ENCODE assay signal across 1 cellular context in the genomic region with DNA sequence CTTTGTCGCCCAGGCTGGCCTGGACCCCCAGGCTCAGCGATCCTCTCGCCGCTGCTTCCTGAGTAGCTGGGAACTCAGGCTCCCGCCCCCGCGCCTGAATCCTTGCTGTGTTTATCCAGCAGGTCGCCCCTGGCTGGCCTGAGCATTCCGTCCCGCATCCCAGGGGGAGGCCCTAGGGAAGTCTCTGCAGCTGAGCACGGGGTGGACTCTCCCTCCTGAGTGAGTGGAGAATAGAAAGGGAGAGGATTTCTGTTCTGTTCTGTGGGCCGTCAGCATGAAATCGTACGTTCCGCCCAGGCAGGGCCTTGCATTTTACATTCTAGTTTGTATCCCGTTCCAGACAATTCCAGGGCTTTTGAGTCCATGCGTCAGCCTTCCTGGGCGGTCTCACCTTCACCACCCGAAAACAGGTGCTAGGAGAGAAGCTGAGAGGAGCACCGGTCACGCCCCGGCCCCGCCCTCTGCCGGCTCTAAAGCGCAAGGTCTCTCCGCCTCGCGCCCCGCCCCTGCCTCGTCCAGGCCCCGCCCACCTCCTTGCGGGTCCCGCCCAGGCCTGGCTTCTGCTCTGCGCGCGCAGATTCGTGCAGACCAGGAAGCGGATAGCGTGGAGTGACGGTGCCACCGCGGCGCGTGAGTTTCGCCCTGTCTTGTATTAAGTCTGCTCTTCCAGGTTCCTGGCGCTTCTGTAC.
TF ChIP-seq lines count a peak whose summit lies in the region.

A gene (plus strand): TSS at position 586 of the 689 bp plus-strand sequence. CDS start 15,285 bp downstream, outside the sequence.

TF ChIP-seq in HepG2, 621 proteins besides CTCF, POLR2A, EP300 and RAD21 (continued from another document and continues in another):
- TF ChIP-seq, protein P1, sequence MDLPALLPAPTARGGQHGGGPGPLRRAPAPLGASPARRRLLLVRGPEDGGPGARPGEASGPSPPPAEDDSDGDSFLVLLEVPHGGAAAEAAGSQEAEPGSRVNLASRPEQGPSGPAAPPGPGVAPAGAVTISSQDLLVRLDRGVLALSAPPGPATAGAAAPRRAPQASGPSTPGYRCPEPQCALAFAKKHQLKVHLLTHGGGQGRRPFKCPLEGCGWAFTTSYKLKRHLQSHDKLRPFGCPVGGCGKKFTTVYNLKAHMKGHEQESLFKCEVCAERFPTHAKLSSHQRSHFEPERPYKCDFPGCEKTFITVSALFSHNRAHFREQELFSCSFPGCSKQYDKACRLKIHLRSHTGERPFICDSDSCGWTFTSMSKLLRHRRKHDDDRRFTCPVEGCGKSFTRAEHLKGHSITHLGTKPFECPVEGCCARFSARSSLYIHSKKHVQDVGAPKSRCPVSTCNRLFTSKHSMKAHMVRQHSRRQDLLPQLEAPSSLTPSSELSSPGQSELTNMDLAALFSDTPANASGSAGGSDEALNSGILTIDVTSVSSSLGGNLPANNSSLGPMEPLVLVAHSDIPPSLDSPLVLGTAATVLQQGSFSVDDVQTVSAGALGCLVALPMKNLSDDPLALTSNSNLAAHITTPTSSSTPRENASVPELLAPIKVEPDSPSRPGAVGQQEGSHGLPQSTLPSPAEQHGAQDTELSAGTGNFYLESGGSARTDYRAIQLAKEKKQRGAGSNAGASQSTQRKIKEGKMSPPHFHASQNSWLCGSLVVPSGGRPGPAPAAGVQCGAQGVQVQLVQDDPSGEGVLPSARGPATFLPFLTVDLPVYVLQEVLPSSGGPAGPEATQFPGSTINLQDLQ (CRISPR knock-in tag; IDR thresholded peaks at IDR 0.05) = no peak
- 0 out of 2 replicates have a peak, but pooled peaks have one; percentile 55 for TF ChIP-seq KAT7 (CRISPR knock-in tag; IDR thresholded peaks at IDR 0.05; ENCODE audit: borderline replicate concordance)
- TF ChIP-seq ZNF274 (CRISPR knock-in tag; IDR thresholded peaks at IDR 0.05) = no peak
- TF ChIP-seq FOXJ3 (CRISPR knock-in tag; IDR thresholded peaks at IDR 0.05; ENCODE audit: borderline replicate concordance) = peak; percentile 24; the same call in 1 of the 2 replicates
- no peak for TF ChIP-seq ZKSCAN1 (IDR thresholded peaks at IDR 0.05; ENCODE audit: low read length)
- TF ChIP-seq, protein P2, sequence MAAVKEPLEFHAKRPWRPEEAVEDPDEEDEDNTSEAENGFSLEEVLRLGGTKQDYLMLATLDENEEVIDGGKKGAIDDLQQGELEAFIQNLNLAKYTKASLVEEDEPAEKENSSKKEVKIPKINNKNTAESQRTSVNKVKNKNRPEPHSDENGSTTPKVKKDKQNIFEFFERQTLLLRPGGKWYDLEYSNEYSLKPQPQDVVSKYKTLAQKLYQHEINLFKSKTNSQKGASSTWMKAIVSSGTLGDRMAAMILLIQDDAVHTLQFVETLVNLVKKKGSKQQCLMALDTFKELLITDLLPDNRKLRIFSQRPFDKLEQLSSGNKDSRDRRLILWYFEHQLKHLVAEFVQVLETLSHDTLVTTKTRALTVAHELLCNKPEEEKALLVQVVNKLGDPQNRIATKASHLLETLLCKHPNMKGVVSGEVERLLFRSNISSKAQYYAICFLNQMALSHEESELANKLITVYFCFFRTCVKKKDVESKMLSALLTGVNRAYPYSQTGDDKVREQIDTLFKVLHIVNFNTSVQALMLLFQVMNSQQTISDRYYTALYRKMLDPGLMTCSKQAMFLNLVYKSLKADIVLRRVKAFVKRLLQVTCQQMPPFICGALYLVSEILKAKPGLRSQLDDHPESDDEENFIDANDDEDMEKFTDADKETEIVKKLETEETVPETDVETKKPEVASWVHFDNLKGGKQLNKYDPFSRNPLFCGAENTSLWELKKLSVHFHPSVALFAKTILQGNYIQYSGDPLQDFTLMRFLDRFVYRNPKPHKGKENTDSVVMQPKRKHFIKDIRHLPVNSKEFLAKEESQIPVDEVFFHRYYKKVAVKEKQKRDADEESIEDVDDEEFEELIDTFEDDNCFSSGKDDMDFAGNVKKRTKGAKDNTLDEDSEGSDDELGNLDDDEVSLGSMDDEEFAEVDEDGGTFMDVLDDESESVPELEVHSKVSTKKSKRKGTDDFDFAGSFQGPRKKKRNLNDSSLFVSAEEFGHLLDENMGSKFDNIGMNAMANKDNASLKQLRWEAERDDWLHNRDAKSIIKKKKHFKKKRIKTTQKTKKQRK (IDR thresholded peaks at IDR 0.05; ENCODE audit: low read length) = no peak
- no peak for TF ChIP-seq ZBTB7A (CRISPR knock-in tag; IDR thresholded peaks at IDR 0.05)
- peak; percentile 52; the same call in 1 of the 2 replicates for TF ChIP-seq ARNTL (CRISPR knock-in tag; IDR thresholded peaks at IDR 0.05)
- TF ChIP-seq ZNF296 (CRISPR knock-in tag; conservative IDR thresholded peaks at IDR 0.05) = no peak
- TF ChIP-seq, protein P3, sequence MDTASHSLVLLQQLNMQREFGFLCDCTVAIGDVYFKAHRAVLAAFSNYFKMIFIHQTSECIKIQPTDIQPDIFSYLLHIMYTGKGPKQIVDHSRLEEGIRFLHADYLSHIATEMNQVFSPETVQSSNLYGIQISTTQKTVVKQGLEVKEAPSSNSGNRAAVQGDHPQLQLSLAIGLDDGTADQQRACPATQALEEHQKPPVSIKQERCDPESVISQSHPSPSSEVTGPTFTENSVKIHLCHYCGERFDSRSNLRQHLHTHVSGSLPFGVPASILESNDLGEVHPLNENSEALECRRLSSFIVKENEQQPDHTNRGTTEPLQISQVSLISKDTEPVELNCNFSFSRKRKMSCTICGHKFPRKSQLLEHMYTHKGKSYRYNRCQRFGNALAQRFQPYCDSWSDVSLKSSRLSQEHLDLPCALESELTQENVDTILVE (CRISPR knock-in tag; IDR thresholded peaks at IDR 0.05) = no peak
- TF ChIP-seq IKZF4 (CRISPR knock-in tag; IDR thresholded peaks at IDR 0.05; ENCODE audit: borderline replicate concordance, low read depth, not compliant biosample characterization) = peak; percentile 50
- TF ChIP-seq GATAD1 (CRISPR knock-in tag; IDR thresholded peaks at IDR 0.05) = 0 out of 2 replicates have a peak, but pooled peaks have one; percentile 48
- TF ChIP-seq, protein P4, sequence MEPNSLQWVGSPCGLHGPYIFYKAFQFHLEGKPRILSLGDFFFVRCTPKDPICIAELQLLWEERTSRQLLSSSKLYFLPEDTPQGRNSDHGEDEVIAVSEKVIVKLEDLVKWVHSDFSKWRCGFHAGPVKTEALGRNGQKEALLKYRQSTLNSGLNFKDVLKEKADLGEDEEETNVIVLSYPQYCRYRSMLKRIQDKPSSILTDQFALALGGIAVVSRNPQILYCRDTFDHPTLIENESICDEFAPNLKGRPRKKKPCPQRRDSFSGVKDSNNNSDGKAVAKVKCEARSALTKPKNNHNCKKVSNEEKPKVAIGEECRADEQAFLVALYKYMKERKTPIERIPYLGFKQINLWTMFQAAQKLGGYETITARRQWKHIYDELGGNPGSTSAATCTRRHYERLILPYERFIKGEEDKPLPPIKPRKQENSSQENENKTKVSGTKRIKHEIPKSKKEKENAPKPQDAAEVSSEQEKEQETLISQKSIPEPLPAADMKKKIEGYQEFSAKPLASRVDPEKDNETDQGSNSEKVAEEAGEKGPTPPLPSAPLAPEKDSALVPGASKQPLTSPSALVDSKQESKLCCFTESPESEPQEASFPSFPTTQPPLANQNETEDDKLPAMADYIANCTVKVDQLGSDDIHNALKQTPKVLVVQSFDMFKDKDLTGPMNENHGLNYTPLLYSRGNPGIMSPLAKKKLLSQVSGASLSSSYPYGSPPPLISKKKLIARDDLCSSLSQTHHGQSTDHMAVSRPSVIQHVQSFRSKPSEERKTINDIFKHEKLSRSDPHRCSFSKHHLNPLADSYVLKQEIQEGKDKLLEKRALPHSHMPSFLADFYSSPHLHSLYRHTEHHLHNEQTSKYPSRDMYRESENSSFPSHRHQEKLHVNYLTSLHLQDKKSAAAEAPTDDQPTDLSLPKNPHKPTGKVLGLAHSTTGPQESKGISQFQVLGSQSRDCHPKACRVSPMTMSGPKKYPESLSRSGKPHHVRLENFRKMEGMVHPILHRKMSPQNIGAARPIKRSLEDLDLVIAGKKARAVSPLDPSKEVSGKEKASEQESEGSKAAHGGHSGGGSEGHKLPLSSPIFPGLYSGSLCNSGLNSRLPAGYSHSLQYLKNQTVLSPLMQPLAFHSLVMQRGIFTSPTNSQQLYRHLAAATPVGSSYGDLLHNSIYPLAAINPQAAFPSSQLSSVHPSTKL (CRISPR knock-in tag; IDR thresholded peaks at IDR 0.05) = no peak
- TF ChIP-seq ZC3H13 (CRISPR knock-in tag; IDR thresholded peaks at IDR 0.05) = no peak
- TF ChIP-seq GTF2F1 (IDR thresholded peaks at IDR 0.05; ENCODE audit: low read length) = no peak
- TF ChIP-seq KLF16 (CRISPR knock-in tag; IDR thresholded peaks at IDR 0.05) = peak in 1 of 2 experiments; percentile 61; a peak in 2 of 4 replicates
- TF ChIP-seq HOXD1 (CRISPR knock-in tag; IDR thresholded peaks at IDR 0.05) = no peak
- TF ChIP-seq TP53 (CRISPR knock-in tag; conservative IDR thresholded peaks at IDR 0.05) = no peak
- no peak for TF ChIP-seq DR1 (CRISPR knock-in tag; IDR thresholded peaks at IDR 0.05)
- TF ChIP-seq, protein P5, sequence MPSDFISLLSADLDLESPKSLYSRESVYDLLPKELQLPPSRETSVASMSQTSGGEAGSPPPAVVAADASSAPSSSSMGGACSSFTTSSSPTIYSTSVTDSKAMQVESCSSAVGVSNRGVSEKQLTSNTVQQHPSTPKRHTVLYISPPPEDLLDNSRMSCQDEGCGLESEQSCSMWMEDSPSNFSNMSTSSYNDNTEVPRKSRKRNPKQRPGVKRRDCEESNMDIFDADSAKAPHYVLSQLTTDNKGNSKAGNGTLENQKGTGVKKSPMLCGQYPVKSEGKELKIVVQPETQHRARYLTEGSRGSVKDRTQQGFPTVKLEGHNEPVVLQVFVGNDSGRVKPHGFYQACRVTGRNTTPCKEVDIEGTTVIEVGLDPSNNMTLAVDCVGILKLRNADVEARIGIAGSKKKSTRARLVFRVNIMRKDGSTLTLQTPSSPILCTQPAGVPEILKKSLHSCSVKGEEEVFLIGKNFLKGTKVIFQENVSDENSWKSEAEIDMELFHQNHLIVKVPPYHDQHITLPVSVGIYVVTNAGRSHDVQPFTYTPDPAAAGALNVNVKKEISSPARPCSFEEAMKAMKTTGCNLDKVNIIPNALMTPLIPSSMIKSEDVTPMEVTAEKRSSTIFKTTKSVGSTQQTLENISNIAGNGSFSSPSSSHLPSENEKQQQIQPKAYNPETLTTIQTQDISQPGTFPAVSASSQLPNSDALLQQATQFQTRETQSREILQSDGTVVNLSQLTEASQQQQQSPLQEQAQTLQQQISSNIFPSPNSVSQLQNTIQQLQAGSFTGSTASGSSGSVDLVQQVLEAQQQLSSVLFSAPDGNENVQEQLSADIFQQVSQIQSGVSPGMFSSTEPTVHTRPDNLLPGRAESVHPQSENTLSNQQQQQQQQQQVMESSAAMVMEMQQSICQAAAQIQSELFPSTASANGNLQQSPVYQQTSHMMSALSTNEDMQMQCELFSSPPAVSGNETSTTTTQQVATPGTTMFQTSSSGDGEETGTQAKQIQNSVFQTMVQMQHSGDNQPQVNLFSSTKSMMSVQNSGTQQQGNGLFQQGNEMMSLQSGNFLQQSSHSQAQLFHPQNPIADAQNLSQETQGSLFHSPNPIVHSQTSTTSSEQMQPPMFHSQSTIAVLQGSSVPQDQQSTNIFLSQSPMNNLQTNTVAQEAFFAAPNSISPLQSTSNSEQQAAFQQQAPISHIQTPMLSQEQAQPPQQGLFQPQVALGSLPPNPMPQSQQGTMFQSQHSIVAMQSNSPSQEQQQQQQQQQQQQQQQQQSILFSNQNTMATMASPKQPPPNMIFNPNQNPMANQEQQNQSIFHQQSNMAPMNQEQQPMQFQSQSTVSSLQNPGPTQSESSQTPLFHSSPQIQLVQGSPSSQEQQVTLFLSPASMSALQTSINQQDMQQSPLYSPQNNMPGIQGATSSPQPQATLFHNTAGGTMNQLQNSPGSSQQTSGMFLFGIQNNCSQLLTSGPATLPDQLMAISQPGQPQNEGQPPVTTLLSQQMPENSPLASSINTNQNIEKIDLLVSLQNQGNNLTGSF (CRISPR knock-in tag; IDR thresholded peaks at IDR 0.05) = no peak
- no peak for TF ChIP-seq MBD4 (IDR thresholded peaks at IDR 0.05; ENCODE audit: borderline replicate concordance, low read length)
- no peak for TF ChIP-seq NAIF1 (CRISPR knock-in tag; IDR thresholded peaks at IDR 0.05; ENCODE audit: borderline replicate concordance)
- no peak for TF ChIP-seq RARA (CRISPR knock-in tag; IDR thresholded peaks at IDR 0.05)
- 0 out of 2 replicates have a peak, but pooled peaks have one; percentile 12 for TF ChIP-seq FOXA3 (CRISPR knock-in tag; IDR thresholded peaks at IDR 0.05)
- TF ChIP-seq, protein P6, sequence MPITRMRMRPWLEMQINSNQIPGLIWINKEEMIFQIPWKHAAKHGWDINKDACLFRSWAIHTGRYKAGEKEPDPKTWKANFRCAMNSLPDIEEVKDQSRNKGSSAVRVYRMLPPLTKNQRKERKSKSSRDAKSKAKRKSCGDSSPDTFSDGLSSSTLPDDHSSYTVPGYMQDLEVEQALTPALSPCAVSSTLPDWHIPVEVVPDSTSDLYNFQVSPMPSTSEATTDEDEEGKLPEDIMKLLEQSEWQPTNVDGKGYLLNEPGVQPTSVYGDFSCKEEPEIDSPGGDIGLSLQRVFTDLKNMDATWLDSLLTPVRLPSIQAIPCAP (CRISPR knock-in tag; IDR thresholded peaks at IDR 0.05; ENCODE audit: low read depth) = no peak
- 0 out of 2 replicates have a peak, but pooled peaks have one; percentile 81 for TF ChIP-seq ZNF775 (CRISPR knock-in tag; IDR thresholded peaks at IDR 0.05; ENCODE audit: borderline replicate concordance)
- no peak for TF ChIP-seq ZNF703 (CRISPR knock-in tag; IDR thresholded peaks at IDR 0.05; ENCODE audit: borderline replicate concordance)
- TF ChIP-seq SPEN (CRISPR knock-in tag; IDR thresholded peaks at IDR 0.05; ENCODE audit: low read depth) = peak; percentile 43; the same call in 1 of the 2 replicates
- TF ChIP-seq MED1 (CRISPR knock-in tag; IDR thresholded peaks at IDR 0.05) = 0 out of 2 replicates have a peak, but pooled peaks have one; percentile 24
- TF ChIP-seq, protein P7, sequence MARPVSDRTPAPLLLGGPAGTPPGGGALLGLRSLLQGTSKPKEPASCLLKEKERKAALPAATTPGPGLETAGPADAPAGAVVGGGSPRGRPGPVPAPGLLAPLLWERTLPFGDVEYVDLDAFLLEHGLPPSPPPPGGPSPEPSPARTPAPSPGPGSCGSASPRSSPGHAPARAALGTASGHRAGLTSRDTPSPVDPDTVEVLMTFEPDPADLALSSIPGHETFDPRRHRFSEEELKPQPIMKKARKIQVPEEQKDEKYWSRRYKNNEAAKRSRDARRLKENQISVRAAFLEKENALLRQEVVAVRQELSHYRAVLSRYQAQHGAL (CRISPR knock-in tag; IDR thresholded peaks at IDR 0.05; ENCODE audit: not compliant biosample characterization) = no peak
- no peak for TF ChIP-seq SOX13 (IDR thresholded peaks at IDR 0.05)
- TF ChIP-seq SOX13 (CRISPR knock-in tag; conservative IDR thresholded peaks at IDR 0.05 in 1 of 2, IDR thresholded peaks at IDR 0.05 in 1 of 2) = peak in 1 of 2 experiments; percentile 41; a peak in 1 of 4 replicates
- peak; percentile 59; the same call in 1 of the 2 replicates for TF ChIP-seq ERF (CRISPR knock-in tag; IDR thresholded peaks at IDR 0.05)
- peak; percentile 62; the same call in 1 of the 2 replicates for TF ChIP-seq KDM2A (CRISPR knock-in tag; IDR thresholded peaks at IDR 0.05; ENCODE audit: borderline replicate concordance, low read depth)
- no peak for TF ChIP-seq HNRNPUL1 (IDR thresholded peaks at IDR 0.05; ENCODE audit: low read depth, low read length)
- TF ChIP-seq ZNF446 (CRISPR knock-in tag; IDR thresholded peaks at IDR 0.05) = no peak
- no peak for TF ChIP-seq SRSF1 (optimal IDR thresholded peaks at IDR 0.05; ENCODE audit: low read depth, low read length)
